16 cellular contexts compared by ENCODE assay signal in genomic region chr10:116385311-116385710, GRCh38. TPM values are rescaled to one million over a fixed set of nuclear protein-coding genes. Genes with fewer than 3 reads are reported as not detected.
A peak's percentile ranks its signal among the peaks of the same experiment; 100 is the strongest.
DNase-seq lines count a peak whose midpoint lies in the region; ATAC-seq and TF ChIP-seq lines count a peak whose summit lies in the region.
"Had no signal": no experiment of that assay in that cellular context is flagged by ENCODE, and none has a peak within 500 bp of the region (broad histone marks: within the 10 kb centered on the region; RNA-seq: fewer than 3 reads in every experiment).

No MANE protein-coding gene starts in this region.

- H4K20me1 ChIP-seq in HCT116 (ENCODE audit: insufficient read depth) (no peaks in the 10 kb centered on the region), neural progenitor cell (ENCODE audit: low read depth) (no peaks in the 10 kb centered on the region)

- H3K36me3 ChIP-seq in HCT116 (ENCODE audit: control insufficient read depth in 1 of 2, insufficient read depth in 2 of 2, low read length in 2 of 2) (no peaks in the 10 kb centered on the region), neural progenitor cell (no peaks in the 10 kb centered on the region), right lobe of liver (no peaks in the 10 kb centered on the region)

- TF ChIP-seq POLR2A in HCT116 (IDR thresholded peaks at IDR 0.05; ENCODE audit: borderline replicate concordance, extremely low read depth, insufficient read depth, insufficient read length) (no peak), right lobe of liver (IDR thresholded peaks at IDR 0.05) (no peak)

- H3K9me2 ChIP-seq in HCT116 (ENCODE audit: insufficient read depth): no peaks in the 10 kb centered on the region

- no peaks in the 10 kb centered on the region for H3F3A ChIP-seq in neural progenitor cell (ENCODE audit: low read depth)

- H3K4me1 ChIP-seq in HCT116 (ENCODE audit: control insufficient read depth in 1 of 2, insufficient read depth in 2 of 2, low read length in 2 of 2) (no peaks in the 10 kb centered on the region), foreskin keratinocyte (no peaks in the 10 kb centered on the region), neural progenitor cell (no peaks in the 10 kb centered on the region), right lobe of liver (no peaks in the 10 kb centered on the region)

- POLR2A ChIA-PET in HCT116 (lab: Charles Lee): no interaction called here

- H3K27ac ChIP-seq in HCT116 (ENCODE audit: low read depth, low read length) (no peak overlapping the region), foreskin keratinocyte (no peak overlapping the region), neural progenitor cell (no peak overlapping the region), right lobe of liver (no peak overlapping the region)

- H3K4me2 ChIP-seq in HCT116 (ENCODE audit: low read length) (no peak overlapping the region), neural progenitor cell (no peak overlapping the region)

- H2AFZ ChIP-seq in HCT116 (ENCODE audit: low read depth, low read length, poor library complexity, severe bottlenecking): no peak overlapping the region
- peak overlapping the region; percentile 61 for H2AFZ ChIP-seq in neural progenitor cell (replicated peaks)

- RAD21 ChIA-PET in HCT116 (lab: Charles Lee; ENCODE audit: low non-redundant PET in 1 of 2, low total read pairs in 2 of 2, uncharacterized antibody in 2 of 2, unreplicated experiment in 2 of 2): interaction anchor here in 1 of 2 experiments (0.8 kb wide), 1 partner anchor 953 kb away, joined by 3 read pairs; no protein-coding TSS in a partner anchor

- H3K79me2 ChIP-seq in HCT116 (ENCODE audit: insufficient read depth, low read length): no peaks in the 10 kb centered on the region
- H3K79me2 ChIP-seq in neural progenitor cell (ENCODE audit: low read depth): no peaks in the 10 kb centered on the region

- H3K9ac ChIP-seq in HCT116 (ENCODE audit: low read length): no peak overlapping the region
- H3K9ac ChIP-seq in neural progenitor cell: no peak overlapping the region

- H3K27me3 ChIP-seq in HCT116 (ENCODE audit: insufficient read depth, low read length) (peaks cover 76% of the 10 kb centered on the region), foreskin keratinocyte (no peaks in the 10 kb centered on the region), neural progenitor cell (no peaks in the 10 kb centered on the region), right lobe of liver (no peaks in the 10 kb centered on the region)

- no peaks in the 10 kb centered on the region for H3K9me3 Mint-ChIP-seq in neural progenitor cell
- H3K9me3 Mint-ChIP-seq in activated T-helper 2 cell treated with anti-CD3 and anti-CD28 coated beads, Interferon-gamma antibody, Interleukin-2, Interleukin-4, amounts not matched to agents 10 μg/mL and 5 μg/mL and 100 μg/mL, durations not matched to agents 14 hours and 24 hours and 36 hours: no peaks in the 10 kb centered on the region
- H3K9me3 Mint-ChIP-seq: CD8-positive, alpha-beta memory T cell had no signal

- DNase-seq in HCT116 (ENCODE audit: low read depth, low spot score) (no peak), RKO (ENCODE audit: low spot score) (peak; percentile 8), foreskin keratinocyte (no peak), neural progenitor cell (ENCODE audit: low spot score) (no peak), kidney tubule cell (ENCODE audit: low spot score) (no peak), right lobe of liver (no peak)
- no peak for DNase-seq in activated T-helper 2 cell treated with anti-CD3 and anti-CD28 coated beads, Interferon-gamma antibody, Interleukin-2, Interleukin-4, amounts not matched to agents 10 μg/mL and 5 μg/mL and 100 μg/mL, durations not matched to agents 14 hours and 24 hours and 36 hours (ENCODE audit: low spot score)
- DNase-seq: C1 segment of cervical spinal cord; CD8-positive, alpha-beta memory T cell; DMS79 treated with DMSO at 0.1 percent for 48 hours; HCEC 1CT; NCI-H1436; NCI-H1930; NCI-H345; NCI-H524 treated with DMSO at 0.1 percent for 48 hours; PC-3 had no signal

- TF ChIP-seq RAD21 in HCT116 (IDR thresholded peaks at IDR 0.05; ENCODE audit: low read depth): no peak

- H3K9me3 ChIP-seq in HCT116 (ENCODE audit: control insufficient read depth in 1 of 2, insufficient read depth in 1 of 2, low read depth in 1 of 2, low read length in 2 of 2): no peaks in the 10 kb centered on the region
- no peaks in the 10 kb centered on the region for H3K9me3 ChIP-seq in neural progenitor cell (ENCODE audit: low read depth)
- H3K9me3 ChIP-seq in right lobe of liver: no peaks in the 10 kb centered on the region

- H3K4me3 ChIP-seq in HCT116 (replicated peaks in 1 of 2; ENCODE audit: low read depth in 1 of 2, low read length in 2 of 2): no peak overlapping the region
- H3K4me3 ChIP-seq in neural progenitor cell: no peak overlapping the region
- H3K4me3 ChIP-seq in right lobe of liver: no peak overlapping the region

- H3K36me3 Mint-ChIP-seq in neural progenitor cell: no peaks in the 10 kb centered on the region
- no peaks in the 10 kb centered on the region for H3K36me3 Mint-ChIP-seq in activated T-helper 2 cell treated with anti-CD3 and anti-CD28 coated beads, Interferon-gamma antibody, Interleukin-2, Interleukin-4, amounts not matched to agents 10 μg/mL and 5 μg/mL and 100 μg/mL, durations not matched to agents 14 hours and 24 hours and 36 hours (ENCODE audit: low read depth)
- H3K36me3 Mint-ChIP-seq: CD8-positive, alpha-beta memory T cell had no signal

- 86% methylated on average over 2 of the region's 2 CpGs for WGBS in right lobe of liver (ENCODE audit: insufficient coverage, low coverage, low lambda C conversion rate, missing lambda C conversion rate)

- intact Hi-C loops in HCT116 (cut with micrococcal nuclease): no loop called here
- intact Hi-C loops in activated T-helper 2 cell treated with anti-CD3 and anti-CD28 coated beads, Interferon-gamma antibody, Interleukin-2, Interleukin-4, amounts not matched to agents 10 μg/mL and 5 μg/mL and 100 μg/mL, durations not matched to agents 14 hours and 24 hours and 36 hours (cut with micrococcal nuclease): loop anchor here (5.0 to 10.0 kb wide), 3 partner anchors 591 to 1211 kb away; no protein-coding TSS in a partner anchor
- intact Hi-C loops in right lobe of liver (cut with DNase I): no loop called here

- H3K4me1 Mint-ChIP-seq in neural progenitor cell: no peaks in the 10 kb centered on the region
- no peaks in the 10 kb centered on the region for H3K4me1 Mint-ChIP-seq in activated T-helper 2 cell treated with anti-CD3 and anti-CD28 coated beads, Interferon-gamma antibody, Interleukin-2, Interleukin-4, amounts not matched to agents 10 μg/mL and 5 μg/mL and 100 μg/mL, durations not matched to agents 14 hours and 24 hours and 36 hours (ENCODE audit: low read depth)
- H3K4me1 Mint-ChIP-seq: CD8-positive, alpha-beta memory T cell had no signal

- H3K27me3 Mint-ChIP-seq in neural progenitor cell (ENCODE audit: insufficient read depth, low read depth): no peaks in the 10 kb centered on the region
- no peaks in the 10 kb centered on the region for H3K27me3 Mint-ChIP-seq in activated T-helper 2 cell treated with anti-CD3 and anti-CD28 coated beads, Interferon-gamma antibody, Interleukin-2, Interleukin-4, amounts not matched to agents 10 μg/mL and 5 μg/mL and 100 μg/mL, durations not matched to agents 14 hours and 24 hours and 36 hours (ENCODE audit: low read depth)
- H3K27me3 Mint-ChIP-seq: CD8-positive, alpha-beta memory T cell had no signal

- H3K4me3 Mint-ChIP-seq in neural progenitor cell: no peak overlapping the region
- no peak overlapping the region for H3K4me3 Mint-ChIP-seq in activated T-helper 2 cell treated with anti-CD3 and anti-CD28 coated beads, Interferon-gamma antibody, Interleukin-2, Interleukin-4, amounts not matched to agents 10 μg/mL and 5 μg/mL and 100 μg/mL, durations not matched to agents 14 hours and 24 hours and 36 hours (ENCODE audit: low read depth)
- H3K4me3 Mint-ChIP-seq: CD8-positive, alpha-beta memory T cell had no signal

- ATAC-seq in HCT116 (peak; percentile 68), foreskin keratinocyte (peak; percentile 33), right lobe of liver (no peak)
- ATAC-seq: PC-3 had no signal

- CTCF ChIA-PET in HCT116 (lab: Charles Lee): interaction anchor here (0.9 to 1.2 kb wide), 4 partner anchors 10 to 966 kb away, joined by 3 to 5 read pairs (median 4); no protein-coding TSS in a partner anchor

- BruUV-seq in HCT116 (replicated peaks; lab: Mats Ljungman, UMichigan): no TSS peak

- no peak for TF ChIP-seq CTCF in HCT116 (IDR thresholded peaks at IDR 0.05 in 2 of 3, conservative IDR thresholded peaks at IDR 0.05 in 1 of 3; ENCODE audit: borderline replicate concordance in 1 of 3, insufficient read depth in 1 of 3, low read depth in 2 of 3, low read length in 2 of 3)
- no peak for TF ChIP-seq CTCF in foreskin keratinocyte (conservative IDR thresholded peaks at IDR 0.05)
- no peak for TF ChIP-seq CTCF in neural progenitor cell (IDR thresholded peaks at IDR 0.05)
- no peak for TF ChIP-seq CTCF in right lobe of liver (IDR thresholded peaks at IDR 0.05)

- H3K27ac Mint-ChIP-seq in neural progenitor cell: no peak overlapping the region
- no peak overlapping the region for H3K27ac Mint-ChIP-seq in activated T-helper 2 cell treated with anti-CD3 and anti-CD28 coated beads, Interferon-gamma antibody, Interleukin-2, Interleukin-4, amounts not matched to agents 10 μg/mL and 5 μg/mL and 100 μg/mL, durations not matched to agents 14 hours and 24 hours and 36 hours

TF ChIP-seq in HCT116, 20 proteins besides CTCF, POLR2A, EP300 and RAD21 (continues in another document):
- no peak for TF ChIP-seq SRF (IDR thresholded peaks at IDR 0.05; ENCODE audit: low read depth)
- TF ChIP-seq SP1 (IDR thresholded peaks at IDR 0.05; ENCODE audit: low read depth): no peak
- TF ChIP-seq CBX3 (IDR thresholded peaks at IDR 0.05; ENCODE audit: low read depth): no peak
- no peak for TF ChIP-seq ZNF274 (IDR thresholded peaks at IDR 0.05; ENCODE audit: low read depth, low read length)
- no peak for TF ChIP-seq JUND (IDR thresholded peaks at IDR 0.05)

RNA-seq across cellular contexts. Expression of gene PNLIPRP3, which starts 42.3 kb away (rescaled TPM):
- not detected for total RNA-seq in HCT116 (2021; ENCODE audit: unreplicated experiment)
- not detected in 2 replicates for polyA plus RNA-seq in HCT116 (2012)
- total RNA-seq in foreskin keratinocyte: 13.4 and 23.5 TPM in 2 replicates
- 9.7 and 13.7 TPM in 2 replicates for polyA plus RNA-seq in foreskin keratinocyte
- not detected in 2 replicates for total RNA-seq in neural progenitor cell (ENCODE audit: low replicate concordance)
- not detected in 2 replicates for total RNA-seq in activated T-helper 2 cell treated with anti-CD3 and anti-CD28 coated beads, Interferon-gamma antibody, Interleukin-2, Interleukin-4, amounts not matched to agents 10 μg/mL and 5 μg/mL and 100 μg/mL, durations not matched to agents 14 hours and 24 hours and 36 hours
- total RNA-seq in right lobe of liver: not detected
- total RNA-seq: CD8-positive, alpha-beta memory T cell; PC-3 had no signal
- polyA plus RNA-seq: CD8-positive, alpha-beta memory T cell had no signal

Comparison
In these comparisons a context has a peak if more than half of its experiments do, and no peak if none do; other contexts are left out.
1. ATAC-seq: peak in HCT116 (single experiment) and foreskin keratinocyte (single experiment); none in right lobe of liver (0 of 4).
2. RNA of gene PNLIPRP3, which starts 42.3 kb away (total RNA-seq): 13.4 to 23.5 TPM in foreskin keratinocyte; not detected in HCT116 (single experiment), not detected in neural progenitor cell, not detected in activated T-helper 2 cell treated with anti-CD3 and anti-CD28 coated beads, Interferon-gamma antibody, Interleukin-2, Interleukin-4, amounts not matched to agents 10 μg/mL and 5 μg/mL and 100 μg/mL, durations not matched to agents 14 hours and 24 hours and 36 hours and not detected in right lobe of liver; every median in the first group is over 10 times any median in the second.